ENCODE assay signal across 9 cellular contexts in the genomic region with DNA sequence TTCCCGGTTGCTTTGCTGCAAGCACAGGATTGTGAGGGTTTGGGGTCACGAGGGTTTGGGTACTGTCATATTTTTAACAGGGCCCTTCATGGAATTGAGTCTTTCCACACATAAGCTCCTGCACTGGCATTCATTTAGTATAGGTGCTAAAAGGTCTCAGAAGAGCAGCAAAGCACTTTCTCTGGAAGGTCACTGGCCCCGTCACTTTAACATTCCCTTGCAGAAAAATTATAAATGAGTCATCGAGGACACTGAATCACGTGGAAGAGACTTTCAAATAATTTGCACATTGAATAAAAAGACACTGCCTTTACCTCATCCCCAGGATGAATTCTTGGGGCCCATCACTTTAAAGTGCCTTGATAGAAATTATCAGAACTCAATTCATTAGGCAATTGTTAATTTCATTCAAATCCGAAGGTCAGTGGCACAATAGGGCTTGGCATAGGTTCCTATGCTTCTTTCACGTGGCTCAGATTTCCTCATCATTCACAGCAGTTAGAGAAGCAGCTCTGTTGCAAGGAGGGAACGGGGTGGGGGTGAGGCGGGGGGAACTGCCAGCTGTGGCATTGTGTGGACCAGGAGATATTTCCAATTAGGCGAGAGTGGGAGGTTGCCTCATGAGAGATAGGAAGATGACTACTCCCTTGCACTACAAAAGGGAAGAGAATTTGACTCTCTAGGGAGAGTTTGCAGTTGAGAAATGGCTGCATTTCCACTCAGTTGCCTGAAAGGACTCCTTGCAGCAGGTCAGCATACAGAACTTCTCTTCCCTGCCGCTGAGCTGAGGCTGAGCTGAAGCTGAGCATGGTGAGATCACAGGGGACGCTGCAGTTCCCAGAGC.
DNase-seq lines count a peak whose midpoint lies in the region; ATAC-seq and TF ChIP-seq lines count a peak whose summit lies in the region.
"Had no signal": no experiment of that assay in that cellular context is flagged by ENCODE, and none has a peak within 500 bp of the region (broad histone marks: within the 10 kb centered on the region; RNA-seq: fewer than 3 reads in every experiment).

No MANE protein-coding gene starts in this region.

- ATAC-seq in Right ventricle myocardium inferior: peak; percentile 80

- no peaks in the 10 kb centered on the region for H3K36me3 ChIP-seq in H7 (replicated peaks; ENCODE audit: control insufficient read depth, insufficient read depth, low read length)

- H3K4me3 ChIP-seq in coronary artery (no peak overlapping the region), H7 (ENCODE audit: insufficient read depth, low read depth, low read length) (no peak overlapping the region)

- no peaks in the 10 kb centered on the region; the same call in 1 of the 2 replicates for H3K27me3 ChIP-seq in H7 (ENCODE audit: control insufficient read depth, insufficient read depth, low read length)

- H3K27ac ChIP-seq in coronary artery: no peak overlapping the region

- no peak for TF ChIP-seq CTCF in coronary artery (IDR thresholded peaks at IDR 0.05)

- intact Hi-C loops in Right ventricle myocardium inferior (cut with DNase I) (loop anchor here (5.0 kb wide), 1 partner anchor 126 kb away; no protein-coding TSS in a partner anchor), cardiac septum (cut with DNase I) (loop anchor here (2.0 to 5.0 kb wide), 3 partner anchors 47 to 121 kb away; no protein-coding TSS in a partner anchor)

- no peak for DNase-seq in Right ventricle myocardium inferior (ENCODE audit: missing footprints)
- DNase-seq in cardiac septum (ENCODE audit: low spot score): no peak
- peak; percentile 25 for DNase-seq in brain pericyte (ENCODE audit: low read depth, low spot score)
- peak; percentile 82 for DNase-seq in left kidney (ENCODE audit: low read depth, low spot score)
- no peak for DNase-seq in NCI-H2081 treated with DMSO at 0.1 percent for 48 hours (lab: John Stamatoyannopoulos, UW)
- no peak for DNase-seq in coronary artery (ENCODE audit: low spot score)
- DNase-seq in T-helper 2 cell: no peak
- no peak for DNase-seq in H7
- DNase-seq: central memory CD4-positive, alpha-beta T cell had no signal

Comparison
In these comparisons a context has a peak if more than half of its experiments do, and no peak if none do; other contexts are left out.
1. DNase-seq: peak in brain pericyte (single experiment) and left kidney (single experiment); none in Right ventricle myocardium inferior (single experiment), cardiac septum (single experiment), NCI-H2081 treated with DMSO at 0.1 percent for 48 hours (single experiment), coronary artery (single experiment), T-helper 2 cell (0 of 5) and H7 (single experiment).